ENCODE assay signal across 15 cellular contexts in genomic region chr12:3944620-3945019, GRCh38.
"Had no signal": no experiment of that assay in that cellular context is flagged by ENCODE, and none has a peak within 500 bp of the region (broad histone marks: within the 10 kb centered on the region; RNA-seq: fewer than 3 reads in every experiment).

No MANE protein-coding gene starts in this region.

- H3K27me3 Mint-ChIP-seq: activated CD4-positive, alpha-beta T cell treated with anti-CD3 and anti-CD28 coated beads for 36 hours; activated T-cell treated with anti-CD3 and anti-CD28 coated beads, Interleukin-2, amount 50 U/mL, for 24 hours had no signal

- H3K27ac Mint-ChIP-seq: activated CD4-positive, alpha-beta memory T cell treated with anti-CD3 and anti-CD28 coated beads, Interleukin-2, amount 10 ng/mL, durations not matched to agents 7 days and 5 days; activated naive CD4-positive, alpha-beta T cell treated with anti-CD3 and anti-CD28 coated beads, Interleukin-2, amount 10 ng/mL, durations not matched to agents 7 days and 5 days; activated T-cell treated with anti-CD3 and anti-CD28 coated beads, Interleukin-2, amount 50 U/mL, for 24 hours; stimulated activated memory B cell treated with anti-CD40 and anti-IgM and Interleukin-4, amounts not matched to agents 10 μg/mL and 1 μg/mL and 100 μg/mL, for 72 hours; T-helper 1 cell treated with Interleukin-12 subunit alpha and Interleukin-12 subunit beta and Interleukin-4 antibody, amounts not matched to agents 30 μg/mL and 1 μg/mL, for 36 hours had no signal

- H3K4me3 Mint-ChIP-seq: activated CD4-positive, alpha-beta memory T cell treated with anti-CD3 and anti-CD28 coated beads, Interleukin-2, amount 10 ng/mL, durations not matched to agents 7 days and 5 days; activated CD4-positive, alpha-beta T cell treated with anti-CD3 and anti-CD28 coated beads for 36 hours; activated naive CD4-positive, alpha-beta T cell treated with anti-CD3 and anti-CD28 coated beads, Interleukin-2, amount 10 ng/mL, durations not matched to agents 7 days and 5 days; activated T-cell treated with anti-CD3 and anti-CD28 coated beads, Interleukin-2, amount 50 U/mL, for 24 hours; naive B cell; stimulated activated memory B cell treated with anti-CD40 and anti-IgM and Interleukin-4, amounts not matched to agents 10 μg/mL and 1 μg/mL and 100 μg/mL, for 72 hours; T-helper 1 cell treated with Interleukin-12 subunit alpha and Interleukin-12 subunit beta and Interleukin-4 antibody, amounts not matched to agents 30 μg/mL and 1 μg/mL, for 36 hours had no signal

- H3K36me3 Mint-ChIP-seq: stimulated activated memory B cell treated with anti-CD40 and anti-IgM and Interleukin-4, amounts not matched to agents 10 μg/mL and 1 μg/mL and 100 μg/mL, for 72 hours had no signal

- H3K9me3 Mint-ChIP-seq: stimulated activated memory B cell treated with anti-CD40 and anti-IgM and Interleukin-4, amounts not matched to agents 10 μg/mL and 1 μg/mL and 100 μg/mL, for 72 hours had no signal

- DNase-seq: activated CD4-positive, alpha-beta memory T cell treated with anti-CD3 and anti-CD28 coated beads, Interleukin-2, amount 10 ng/mL, durations not matched to agents 7 days and 5 days; activated CD4-positive, alpha-beta T cell treated with anti-CD3 and anti-CD28 coated beads for 36 hours; activated naive CD4-positive, alpha-beta T cell treated with anti-CD3 and anti-CD28 coated beads, Interleukin-2, amount 10 ng/mL, durations not matched to agents 7 days and 5 days; activated T-cell treated with anti-CD3 and anti-CD28 coated beads, Interleukin-2, amount 50 U/mL, for 24 hours; hippocampal formation; naive B cell; posterior cingulate gyrus; retina; stimulated activated CD4-positive, alpha-beta T cell treated with anti-CD3 and anti-CD28 coated beads, Interleukin-2, amount 100 ng/mL, for 48 hours; WERI-Rb-1 had no signal

- H3K27me3 ChIP-seq: neutrophil had no signal

- H3K4me3 ChIP-seq: esophagus muscularis mucosa had no signal

- H3K36me3 ChIP-seq: esophagus muscularis mucosa, neutrophil, WERI-Rb-1 had no signal

- H3K4me1 ChIP-seq: esophagus muscularis mucosa had no signal

- ATAC-seq: activated CD4-positive, alpha-beta T cell treated with anti-CD3 and anti-CD28 coated beads for 36 hours; left lobe of liver; stimulated activated memory B cell treated with anti-CD40 and anti-IgM and Interleukin-4, amounts not matched to agents 10 μg/mL and 1 μg/mL and 100 μg/mL, for 72 hours had no signal

- H3K9me3 ChIP-seq: esophagus muscularis mucosa, neutrophil had no signal

- H3K27ac ChIP-seq: esophagus muscularis mucosa, neutrophil, WERI-Rb-1 had no signal
